Comparison of ENCODE assay signal across 8 cellular contexts in the genomic region with DNA sequence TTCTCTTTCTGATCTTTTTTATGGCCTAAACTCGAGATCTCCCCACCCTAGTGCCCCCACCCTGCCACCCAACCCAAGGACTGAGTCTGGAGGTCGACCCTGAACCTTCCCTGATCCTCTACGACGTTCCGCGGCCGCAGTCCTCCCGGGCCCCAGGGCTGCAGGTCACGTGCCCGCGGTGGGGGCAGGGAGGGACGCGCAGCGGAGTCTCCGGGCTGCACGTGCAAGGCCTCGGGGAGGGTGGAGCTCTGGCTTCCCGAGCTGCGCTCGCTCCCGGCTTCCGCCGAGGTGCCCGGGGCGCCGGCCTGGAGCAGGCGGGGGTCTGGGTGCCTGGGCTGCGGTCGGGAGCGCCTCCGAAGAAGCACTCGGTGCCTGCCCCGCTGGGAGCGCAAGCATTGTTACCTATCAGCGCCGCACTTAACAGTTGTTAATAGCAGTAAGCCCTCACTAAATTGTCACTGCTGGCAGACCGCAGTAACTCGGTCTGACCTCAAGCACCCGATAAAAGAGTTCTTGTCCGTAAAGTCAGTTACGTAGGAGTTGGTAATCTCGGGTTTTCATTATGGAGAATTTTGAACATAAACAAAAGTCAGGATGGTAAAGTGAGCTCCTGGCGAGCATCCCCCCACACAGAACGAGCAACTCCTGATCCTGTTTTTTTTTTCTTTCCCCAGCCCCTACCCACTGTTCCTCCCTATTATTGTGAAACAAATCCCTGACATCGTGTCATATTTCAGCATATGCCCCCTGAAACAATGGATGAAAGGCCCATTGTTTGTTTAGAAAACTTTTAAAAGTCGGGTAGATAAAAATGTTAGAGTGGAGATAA.
DNase-seq lines count a peak whose midpoint lies in the region; ATAC-seq and TF ChIP-seq lines count a peak whose summit lies in the region.

No MANE protein-coding gene starts in this region.

- H2BK20ac ChIP-seq in IMR-90 (ENCODE audit: low read depth, low read length) = peak overlapping the region; percentile 31; the same call in 1 of the 2 replicates

- H3K4me2 ChIP-seq in IMR-90 (ENCODE audit: low read depth, low read length) = peak overlapping the region; percentile 78

- peak overlapping the region; percentile 79; the same call in 1 of the 2 replicates for H3K23ac ChIP-seq in IMR-90 (ENCODE audit: low read depth, low read length)

- H4K91ac ChIP-seq in IMR-90 (ENCODE audit: insufficient read depth, low read depth, low read length) = peak overlapping the region; percentile 57

- H3K4me1 ChIP-seq in IMR-90 (ENCODE audit: control insufficient read depth, insufficient read depth, low read length) (peaks cover 9% of the 10 kb centered on the region), Panc1 (ENCODE audit: control insufficient read depth, insufficient read depth, low read length) (peaks cover 10% of the 10 kb centered on the region), mucosa of stomach (ENCODE audit: control insufficient read depth, insufficient read depth, low read length) (peaks cover 19% of the 10 kb centered on the region)

- 11 to 100% methylated on average over 1 to 7 of the region's 46 CpGs for WGBS in IMR-90 (ENCODE audit: extremely low coverage in 2 of 2, insufficient read length in 1 of 2), 2 experiments

- peak overlapping the region; percentile 38 for H3K27ac Mint-ChIP-seq in activated T-cell treated with anti-CD3 and anti-CD28 coated beads, Interleukin-2, amount 50 U/mL, for 72 hours

- TF ChIP-seq CTCF in AG10803 (conservative IDR thresholded peaks at IDR 0.05; ENCODE audit: low read length) (no peak), IMR-90 (conservative IDR thresholded peaks at IDR 0.05; ENCODE audit: low read depth, low read length) (no peak), Panc1 (IDR thresholded peaks at IDR 0.05) (no peak; the same call in 1 of the 2 replicates)

- H3K18ac ChIP-seq in IMR-90 (ENCODE audit: low read depth, low read length) = peak overlapping the region; percentile 56

- H2AFZ ChIP-seq in IMR-90 (replicated peaks; ENCODE audit: low read length, poor library complexity) = peak overlapping the region; percentile 88

- peak overlapping the region; percentile 56 for H2BK5ac ChIP-seq in IMR-90 (ENCODE audit: low read depth, low read length, poor library complexity, severe bottlenecking)

- POLR2A ChIA-PET in IMR-90 (lab: Charles Lee; ENCODE audit: unreplicated experiment) (interaction anchor here (1.4 kb wide), 1 partner anchor 8 kb away, joined by 3 read pairs; no protein-coding TSS in a partner anchor), Panc1 (lab: Charles Lee) (interaction anchor here (0.6 to 1.2 kb wide), 2 partner anchors 27 to 101 kb away, joined by 3 read pairs; no protein-coding TSS in a partner anchor)

- no peak for TF ChIP-seq POLR2A in IMR-90 (IDR thresholded peaks at IDR 0.05; ENCODE audit: low read depth, low read length)

- CTCF ChIA-PET in IMR-90 (lab: Yijun Ruan, JAX) (interaction anchor here (0.6 kb wide), 2 partner anchors 38 to 270 kb away, joined by 4 read pairs; no protein-coding TSS in a partner anchor), Panc1 (lab: Charles Lee) (no interaction called here)

- peak overlapping the region; percentile 31 to 95 for H3K4me3 Mint-ChIP-seq in activated T-cell treated with anti-CD3 and anti-CD28 coated beads, Interleukin-2, amount 50 U/mL, for 72 hours

- BruUV-seq in IMR-90 (replicated peaks; lab: Mats Ljungman, UMichigan) (no TSS peak), Panc1 (replicated peaks; lab: Mats Ljungman, UMichigan) (no TSS peak)

- H3K4me1 Mint-ChIP-seq in activated T-cell treated with anti-CD3 and anti-CD28 coated beads, Interleukin-2, amount 50 U/mL, for 72 hours (ENCODE audit: low read depth) = peaks cover 16% of the 10 kb centered on the region

- ATAC-seq in IMR-90 (ENCODE audit: low read depth) (peak; percentile 87), Panc1 (peak; percentile 89), esophagus mucosa (peak; percentile 87)
- peak; percentile 80 to 82 for ATAC-seq in activated T-cell treated with anti-CD3 and anti-CD28 coated beads, Interleukin-2, amount 50 U/mL, for 72 hours (replicated peaks in 1 of 2)

- H4K5ac ChIP-seq in IMR-90 (ENCODE audit: low read depth, low read length) = peak overlapping the region; percentile 65

- peak overlapping the region; percentile 3; the same call in 1 of the 2 replicates for H2AK5ac ChIP-seq in IMR-90 (ENCODE audit: low read depth, low read length)

- H3K36me3 ChIP-seq in IMR-90 (ENCODE audit: control insufficient read depth, insufficient read depth, low read length) = no peaks in the 10 kb centered on the region
- H3K36me3 ChIP-seq in Panc1 (ENCODE audit: control insufficient read depth, insufficient read depth, low read length) = no peaks in the 10 kb centered on the region
- no peaks in the 10 kb centered on the region for H3K36me3 ChIP-seq in mucosa of stomach (ENCODE audit: control insufficient read depth, insufficient read depth, low read length)

- H2BK15ac ChIP-seq in IMR-90 (ENCODE audit: low read depth, low read length) = peak overlapping the region; percentile 48; the same call in 1 of the 3 replicates

- H4K20me1 ChIP-seq in IMR-90 (ENCODE audit: insufficient read depth, low read length) = no peaks in the 10 kb centered on the region

- peaks cover 0 to 3% of the 10 kb centered on the region in 2 donors for H3K36me3 Mint-ChIP-seq in activated T-cell treated with anti-CD3 and anti-CD28 coated beads, Interleukin-2, amount 50 U/mL, for 72 hours (ENCODE audit: insufficient read depth in 2 of 2)

- H3K27me3 Mint-ChIP-seq in activated T-cell treated with anti-CD3 and anti-CD28 coated beads, Interleukin-2, amount 50 U/mL, for 72 hours (ENCODE audit: low read depth) = no peaks in the 10 kb centered on the region

- intact Hi-C loops in IMR-90 (cut with micrococcal nuclease) = loop anchor here (1.0 to 5.0 kb wide), 2 partner anchors 69 to 70 kb away; partner anchors contain the start of gene RBX1
- intact Hi-C loops in Panc1 (cut with micrococcal nuclease; ENCODE audit: unreplicated experiment) = no loop called here

- no peaks in the 10 kb centered on the region for H3K9me3 Mint-ChIP-seq in activated T-cell treated with anti-CD3 and anti-CD28 coated beads, Interleukin-2, amount 50 U/mL, for 72 hours

- peak overlapping the region; percentile 96 for H2AK9ac ChIP-seq in IMR-90 (replicated peaks; ENCODE audit: low read depth, low read length, poor library complexity)

- H3K9ac ChIP-seq in IMR-90 (ENCODE audit: low read depth, low read length) = peak overlapping the region; percentile 84
- H3K9ac ChIP-seq in mucosa of stomach (ENCODE audit: low read length) = peak overlapping the region; percentile 94

- no peak for TF ChIP-seq RAD21 in IMR-90 (IDR thresholded peaks at IDR 0.05; ENCODE audit: low read length)

- peak overlapping the region; percentile 36; the same call in 1 of the 2 replicates for H3K56ac ChIP-seq in IMR-90 (ENCODE audit: extremely low read depth, insufficient read depth, low read length)

- H3K4me3 ChIP-seq in AG10803 (ENCODE audit: low read length) = peak overlapping the region; percentile 69
- H3K4me3 ChIP-seq in IMR-90 (ENCODE audit: insufficient read depth, low read depth, low read length) = peak overlapping the region; percentile 54
- H3K4me3 ChIP-seq in Panc1 (ENCODE audit: low read depth in 2 of 2, low read length in 2 of 2) = peak overlapping the region; percentile 45 to 61
- H3K4me3 ChIP-seq in mucosa of stomach (ENCODE audit: low read length) = peak overlapping the region; percentile 12

- H4K8ac ChIP-seq in IMR-90 (ENCODE audit: low read depth in 2 of 2, low read length in 2 of 2) = peak overlapping the region; percentile 86 to 96

- H3K79me1 ChIP-seq in IMR-90 (ENCODE audit: low read depth in 1 of 2, low read length in 2 of 2) = peaks cover 0 to 14% of the 10 kb centered on the region in 2 experiments; a peak in 2 of 4 replicates

- peak; percentile 85 for DNase-seq in AG10803 (ENCODE audit: low read depth)
- DNase-seq in GM19240 (ENCODE audit: insufficient read length, low spot score) = peak; percentile 36
- DNase-seq in IMR-90 = peak; percentile 76
- peak; percentile 28 for DNase-seq in Panc1 (ENCODE audit: low read depth, low spot score)
- peak; percentile 81 to 86 for DNase-seq in activated T-cell treated with anti-CD3 and anti-CD28 coated beads, Interleukin-2, amount 50 U/mL, for 72 hours
- DNase-seq in stimulated activated CD8-positive, alpha-beta memory T cell treated with anti-CD3 and anti-CD28 coated beads, Interleukin-4, amount 100 ng/mL, for 1 hour (ENCODE audit: low read depth in 2 of 2, low spot score in 1 of 2) = peak; percentile 52 to 62

- H3K9me1 ChIP-seq in IMR-90 (ENCODE audit: insufficient read depth, low read length) = peaks cover 7% of the 10 kb centered on the region

- peak overlapping the region; percentile 67 for H2BK120ac ChIP-seq in IMR-90 (ENCODE audit: low read depth, low read length)

- no peaks in the 10 kb centered on the region for H3K27me3 ChIP-seq in IMR-90 (ENCODE audit: control insufficient read depth, insufficient read depth, low read length)
- no peaks in the 10 kb centered on the region for H3K27me3 ChIP-seq in Panc1 (ENCODE audit: control insufficient read depth, insufficient read depth, low read length)
- no peaks in the 10 kb centered on the region for H3K27me3 ChIP-seq in mucosa of stomach (ENCODE audit: control insufficient read depth, insufficient read depth, low read length)

- H3K27ac ChIP-seq in IMR-90 (ENCODE audit: insufficient read depth, low read length) = peak overlapping the region; percentile 79
- peak overlapping the region; percentile 79 for H3K27ac ChIP-seq in Panc1 (ENCODE audit: low read length)

- in situ Hi-C loops in IMR-90 (cut with MboI; ENCODE audit: low sequenced_read_pairs) (no loop called here), Panc1 (cut with HindIII; ENCODE audit: low pct_unique_long_range_greater_than_20kb, low sequenced_read_pairs) (no loop called here)

- peak overlapping the region; percentile 84 for H3K4ac ChIP-seq in IMR-90 (ENCODE audit: low read depth, low read length)

- H3K9me3 ChIP-seq in IMR-90 (ENCODE audit: control insufficient read depth, insufficient read depth, low read length) (no peaks in the 10 kb centered on the region), Panc1 (ENCODE audit: control insufficient read depth, insufficient read depth, low read depth, low read length) (no peaks in the 10 kb centered on the region), mucosa of stomach (ENCODE audit: control insufficient read depth, low read length) (no peaks in the 10 kb centered on the region)

- dilution Hi-C loops in IMR-90 (cut with HindIII; ENCODE audit: low sequenced_read_pairs, unreplicated experiment) = no loop called here

- peak overlapping the region; percentile 75 for H3K14ac ChIP-seq in IMR-90 (replicated peaks; ENCODE audit: low read depth, low read length)

TF ChIP-seq in IMR-90, 13 proteins besides CTCF, POLR2A, EP300 and RAD21 (continues in another document):
- TF ChIP-seq NFE2L2 (IDR thresholded peaks at IDR 0.05; ENCODE audit: low read depth, low read length) (no peak), CHD1 (IDR thresholded peaks at IDR 0.05; ENCODE audit: low read depth, low read length) (no peak), CEBPB (IDR thresholded peaks at IDR 0.05; ENCODE audit: low read depth, low read length) (peak; percentile 39; the same call in 1 of the 2 replicates), MAFK (IDR thresholded peaks at IDR 0.05; ENCODE audit: low read depth, low read length) (no peak), MAZ (IDR thresholded peaks at IDR 0.05; ENCODE audit: borderline replicate concordance, low read depth, low read length) (peak; percentile 65; the same call in 1 of the 2 replicates), RCOR1 (IDR thresholded peaks at IDR 0.05; ENCODE audit: insufficient replicate concordance, low read length) (no peak)

Comparison
In these comparisons a context has a peak if more than half of its experiments do, and no peak if none do; other contexts are left out.
1. Peak in every context shown above with its lines: DNase-seq, ATAC-seq, H3K4me3 ChIP-seq and H3K27ac ChIP-seq.
2. DNase-seq: peak in every context shown above with its lines; median percentile 85 in AG10803; 84 in activated T-cell treated with anti-CD3 and anti-CD28 coated beads, Interleukin-2, amount 50 U/mL, for 72 hours; 76 in IMR-90; 57 in stimulated activated CD8-positive, alpha-beta memory T cell treated with anti-CD3 and anti-CD28 coated beads, Interleukin-4, amount 100 ng/mL, for 1 hour; 36 in GM19240; 28 in Panc1.
3. H3K4me3 ChIP-seq: peak in every context shown above with its lines; median percentile 69 in AG10803; 54 in IMR-90; 53 in Panc1; 12 in mucosa of stomach.